22 cellular contexts compared by ENCODE assay signal in the genomic region with DNA sequence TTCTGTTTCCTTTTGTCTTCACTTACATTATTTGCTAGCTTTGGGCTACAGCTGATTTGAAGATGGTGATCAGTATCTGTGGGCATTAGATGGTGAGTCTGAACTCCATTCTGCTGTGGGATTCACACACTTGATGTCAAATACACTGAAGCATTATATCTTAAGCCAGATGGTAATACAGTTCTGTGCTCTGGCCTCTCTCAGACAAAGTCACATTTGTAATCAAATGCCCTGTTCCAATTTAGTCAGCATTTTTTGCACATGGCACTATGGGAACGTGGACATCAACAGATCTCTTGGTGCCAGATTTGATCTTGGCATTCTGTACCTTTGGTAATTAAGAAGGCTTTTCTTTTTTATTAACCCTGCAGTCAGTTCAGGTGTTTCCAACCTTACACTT. TPM values are rescaled to one million over a fixed set of nuclear protein-coding genes. Genes with fewer than 3 reads are reported as not detected.
DNase-seq lines count a peak whose midpoint lies in the region; ATAC-seq and TF ChIP-seq lines count a peak whose summit lies in the region.
"Had no signal": no experiment of that assay in that cellular context is flagged by ENCODE, and none has a peak within 500 bp of the region (broad histone marks: within the 10 kb centered on the region; RNA-seq: fewer than 3 reads in every experiment).

No MANE protein-coding gene starts in this region.

- DNase-seq in heart left ventricle (no peak), Right ventricle myocardium superior (no peak), esophagus muscularis mucosa (ENCODE audit: extremely low spot score) (no peak), pons (ENCODE audit: low spot score) (peak; percentile 95), thyroid gland (no peak), GM19238 (ENCODE audit: insufficient read length, low spot score) (no peak), NCI-H2227 treated with DMSO at 0.1 percent for 48 hours (lab: John Stamatoyannopoulos, UW) (no peak)
- DNase-seq: activated CD8-positive, alpha-beta T cell treated with anti-CD3 and anti-CD28 coated beads, Interleukin-2, amount 10 ng/mL, durations not matched to agents 7 days and 5 days; activated gamma-delta T cell; activated naive CD8-positive, alpha-beta T cell treated with anti-CD3 and anti-CD28 coated beads, Interleukin-2, amount 50 U/mL, for 24 hours; Caco-2; foreskin fibroblast; islet precursor cell; KBM-7; NCI-H187 treated with DMSO at 0.1 percent for 48 hours; PC-9; SHP77 treated with DMSO at 0.1 percent for 48 hours; stimulated activated CD4-positive, alpha-beta T cell treated with anti-CD3 and anti-CD28 coated beads, Interleukin-1b, Interleukin-23, amount 100 ng/mL, for 48 hours had no signal

- no peak overlapping the region for H3K4me3 ChIP-seq in heart left ventricle
- no peak overlapping the region for H3K4me3 ChIP-seq in esophagus muscularis mucosa
- H3K4me3 ChIP-seq in thyroid gland (replicated peaks in 1 of 3): no peak overlapping the region
- H3K4me3 ChIP-seq: PC-9, tibial nerve had no signal

- TF ChIP-seq POLR2A in heart left ventricle (IDR thresholded peaks at IDR 0.05) (no peak), esophagus muscularis mucosa (IDR thresholded peaks at IDR 0.05; ENCODE audit: low read depth) (no peak), thyroid gland (IDR thresholded peaks at IDR 0.05) (no peak)

- H3K27ac ChIP-seq in heart left ventricle (peak overlapping the region in 10 of 12 donors; percentile 31 to 69 (median 60)), esophagus muscularis mucosa (replicated peaks in 1 of 4) (peak overlapping the region; percentile 8 to 59 (median 50)), thyroid gland (peak overlapping the region in 2 of 3 donors; percentile 62 to 79)
- H3K27ac ChIP-seq: epithelial cell of prostate, PC-9 had no signal

- intact Hi-C loops in heart left ventricle (cut with DNase I): loop anchor here in 5 of 10 donors (5.0 to 10.0 kb wide), 2 partner anchors 54 to 56 kb away; partner anchors contain the start of gene SASH1 (in 5 of the 5)
- intact Hi-C loops in Right ventricle myocardium superior (cut with DNase I): no loop called here
- intact Hi-C loops in esophagus muscularis mucosa (cut with DNase I): no loop called here
- intact Hi-C loops in thyroid gland (cut with DNase I): no loop called here

- 24 to 28% (median 26%) methylated on average over 1 of the region's 1 CpG for WGBS in heart left ventricle, 4 donors
- WGBS in esophagus muscularis mucosa: 35% methylated on average over 1 of the region's 1 CpG
- WGBS in thyroid gland, 2 donors: 59 to 73% methylated on average over 1 of the region's 1 CpG

- H3K27me3 ChIP-seq in heart left ventricle (no peaks in the 10 kb centered on the region), esophagus muscularis mucosa (no peaks in the 10 kb centered on the region), thyroid gland (no peaks in the 10 kb centered on the region)
- H3K27me3 ChIP-seq: tibial nerve had no signal

- no peak for ATAC-seq in heart left ventricle
- no peak for ATAC-seq in Right ventricle myocardium superior (ENCODE audit: poor library complexity)
- ATAC-seq in GM21723 (IDR thresholded peaks at IDR 0.05; ENCODE audit: unreplicated experiment): no peak
- ATAC-seq: activated CD8-positive, alpha-beta T cell treated with anti-CD3 and anti-CD28 coated beads, Interleukin-2, amount 10 ng/mL, durations not matched to agents 7 days and 5 days; activated naive CD8-positive, alpha-beta T cell treated with anti-CD3 and anti-CD28 coated beads, Interleukin-2, amount 50 U/mL, for 24 hours; stimulated activated memory B cell treated with anti-CD40 and anti-IgM and Interleukin-4, amounts not matched to agents 10 μg/mL and 1 μg/mL and 100 μg/mL, for 72 hours had no signal

- H3K9me3 ChIP-seq in heart left ventricle: no peaks in the 10 kb centered on the region
- H3K9me3 ChIP-seq in esophagus muscularis mucosa: no peaks in the 10 kb centered on the region
- H3K9me3 ChIP-seq in thyroid gland: no peaks in the 10 kb centered on the region
- H3K9me3 ChIP-seq: Caco-2, tibial nerve had no signal

- H3K4me1 ChIP-seq in heart left ventricle (peaks cover 7 to 79% (median 51%) of the 10 kb centered on the region in 12 donors), esophagus muscularis mucosa (peaks cover 39 to 63% (median 51%) of the 10 kb centered on the region in 4 donors), thyroid gland (peaks cover 29 to 64% of the 10 kb centered on the region in 2 donors)

- H3K36me3 ChIP-seq in heart left ventricle: no peaks in the 10 kb centered on the region
- H3K36me3 ChIP-seq in esophagus muscularis mucosa: no peaks in the 10 kb centered on the region
- H3K36me3 ChIP-seq in thyroid gland: no peaks in the 10 kb centered on the region
- H3K36me3 ChIP-seq: tibial nerve had no signal

- TF ChIP-seq CTCF in heart left ventricle (IDR thresholded peaks at IDR 0.05): no peak
- TF ChIP-seq CTCF in esophagus muscularis mucosa (IDR thresholded peaks at IDR 0.05): no peak
- TF ChIP-seq CTCF in thyroid gland (IDR thresholded peaks at IDR 0.05): no peak

- TF ChIP-seq EP300 in esophagus muscularis mucosa (IDR thresholded peaks at IDR 0.05): no peak

RNA-seq across cellular contexts. Expression of gene SASH1, which starts 56.0 kb away (rescaled TPM):
- total RNA-seq in heart left ventricle (10 to 100 TPM; 19.0 to 47.5 (median 29.8) TPM), Right ventricle myocardium superior (35.8 TPM), esophagus muscularis mucosa (10 to 100 TPM; 56.5 to 86.6 (median 70.3) TPM), thyroid gland (100 to 1,000 TPM; 154 to 235 (median 190) TPM)
- polyA plus RNA-seq in heart left ventricle: 10 to 100 TPM; 10.7 to 12.7 TPM
- total RNA-seq: activated CD8-positive, alpha-beta T cell treated with anti-CD3 and anti-CD28 coated beads, Interleukin-2, amount 10 ng/mL, durations not matched to agents 7 days and 5 days had no signal
